27 cellular contexts compared by ENCODE assay signal in the genomic region with DNA sequence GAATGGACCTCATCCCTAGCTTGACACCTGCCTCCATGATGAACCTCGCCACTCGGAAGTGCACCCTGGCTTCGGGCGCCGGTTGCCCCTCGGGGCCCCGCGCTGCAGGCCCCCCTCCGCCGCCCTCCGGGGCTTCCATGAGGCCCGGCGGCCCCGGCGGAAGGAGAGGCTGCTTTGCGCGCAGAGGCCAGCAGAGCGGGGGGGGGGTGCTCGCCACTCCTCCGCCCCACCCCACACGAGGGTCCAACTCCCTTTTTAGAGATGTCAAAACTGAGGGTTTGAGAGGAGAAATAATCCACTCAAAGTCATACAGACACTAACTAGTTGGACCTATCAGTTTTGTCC. TPM values are rescaled to one million over a fixed set of nuclear protein-coding genes. Genes with fewer than 3 reads are reported as not detected.
DNase-seq lines count a peak whose midpoint lies in the region; ATAC-seq, FAIRE-seq and TF ChIP-seq lines count a peak whose summit lies in the region.
"Had no signal": no experiment of that assay in that cellular context is flagged by ENCODE, and none has a peak within 500 bp of the region (broad histone marks: within the 10 kb centered on the region; RNA-seq: fewer than 3 reads in every experiment).

No MANE protein-coding gene starts in this region.

- POLR2A ChIA-PET in CD4-positive, alpha-beta memory T cell (lab: Charles Lee; ENCODE audit: partially characterized antibody), result interaction anchor here (1.4 to 6.4 kb wide), 2 partner anchors 8 to 46 kb away, joined by 3 to 56 read pairs; a partner anchor contains a TSS
- POLR2A ChIA-PET in activated CD8-positive, alpha-beta T cell treated with anti-CD3 and anti-CD28 coated beads, Interleukin-2, amount 10 ng/mL, durations not matched to agents 7 days and 5 days (lab: Charles Lee), result no interaction called here

- ATAC-seq in T-helper 17 cell, result no peak
- no peak for ATAC-seq in naive B cell (ENCODE audit: low read depth in 2 of 2)
- ATAC-seq in sciatic nerve, result no peak
- ATAC-seq in activated CD8-positive, alpha-beta T cell treated with anti-CD3 and anti-CD28 coated beads, Interleukin-2, amount 10 ng/mL, durations not matched to agents 7 days and 5 days, result no peak
- ATAC-seq in HG03039 (IDR thresholded peaks at IDR 0.05; ENCODE audit: unreplicated experiment), result no peak
- ATAC-seq: HCT116, PC-3, Right ventricle myocardium inferior had no signal

- H3K9me3 ChIP-seq in CD4-positive, alpha-beta memory T cell (ENCODE audit: control insufficient read depth in 1 of 2, low read length in 2 of 2), result no peaks in the 10 kb centered on the region
- H3K9me3 ChIP-seq in T-helper 17 cell (ENCODE audit: control insufficient read depth, low read length, poor library complexity, severe bottlenecking) (no peaks in the 10 kb centered on the region), small intestine (ENCODE audit: control insufficient read depth, low read depth) (no peaks in the 10 kb centered on the region), prostate gland (no peaks in the 10 kb centered on the region)
- H3K9me3 ChIP-seq: SJSA1 had no signal

- CTCF ChIA-PET in CD4-positive, alpha-beta memory T cell (lab: Charles Lee; ENCODE audit: partially characterized antibody), result no interaction called here
- CTCF ChIA-PET in activated CD8-positive, alpha-beta T cell treated with anti-CD3 and anti-CD28 coated beads, Interleukin-2, amount 10 ng/mL, durations not matched to agents 7 days and 5 days (lab: Charles Lee), result no interaction called here

- peaks cover 0 to 1% of the 10 kb centered on the region in 2 donors for H3K27me3 Mint-ChIP-seq in CD4-positive, alpha-beta memory T cell
- H3K27me3 Mint-ChIP-seq in T-helper 17 cell, result no peaks in the 10 kb centered on the region
- no peaks in the 10 kb centered on the region for H3K27me3 Mint-ChIP-seq in naive B cell
- peaks cover 7% of the 10 kb centered on the region for H3K27me3 Mint-ChIP-seq in activated CD8-positive, alpha-beta T cell treated with anti-CD3 and anti-CD28 coated beads, Interleukin-2, amount 10 ng/mL, durations not matched to agents 7 days and 5 days (ENCODE audit: low read depth)

- H3K27ac ChIP-seq in CD4-positive, alpha-beta memory T cell (ENCODE audit: low read depth, low read length), result no peak overlapping the region
- no peak overlapping the region for H3K27ac ChIP-seq in small intestine (ENCODE audit: low read depth in 1 of 2, low read length in 1 of 2)
- no peak overlapping the region for H3K27ac ChIP-seq in prostate gland
- H3K27ac ChIP-seq: SJSA1 had no signal

- peaks cover 7% of the 10 kb centered on the region for H3K36me3 ChIP-seq in CD4-positive, alpha-beta memory T cell (ENCODE audit: insufficient read depth, low read length)
- peaks cover 0 to 5% of the 10 kb centered on the region in 2 donors for H3K36me3 ChIP-seq in small intestine (ENCODE audit: control insufficient read depth in 2 of 2, insufficient read depth in 2 of 2, low read length in 2 of 2)
- peaks cover 1 to 6% of the 10 kb centered on the region in 2 donors for H3K36me3 ChIP-seq in prostate gland

- WGBS in small intestine, 3 donors, result 93 to 94% (median 94%) methylated on average over 19 to 21 of the region's 21 CpGs
- 94% methylated on average over 21 of the region's 21 CpGs for WGBS in prostate gland

- H3K4me1 ChIP-seq in CD4-positive, alpha-beta memory T cell (ENCODE audit: insufficient read depth, low read length), result peaks cover 34% of the 10 kb centered on the region
- H3K4me1 ChIP-seq in small intestine (ENCODE audit: control insufficient read depth in 2 of 2, insufficient read depth in 1 of 2, low read depth in 1 of 2, low read length in 1 of 2) (no peaks in the 10 kb centered on the region), prostate gland (replicated peaks) (no peaks in the 10 kb centered on the region)

- H3K36me3 Mint-ChIP-seq in CD4-positive, alpha-beta memory T cell, result peaks cover 13 to 15% of the 10 kb centered on the region in 2 donors
- H3K36me3 Mint-ChIP-seq in T-helper 17 cell (ENCODE audit: low read depth), result no peaks in the 10 kb centered on the region
- H3K36me3 Mint-ChIP-seq in naive B cell, result peaks cover 0 to 7% of the 10 kb centered on the region in 2 donors
- peaks cover 4% of the 10 kb centered on the region for H3K36me3 Mint-ChIP-seq in activated CD8-positive, alpha-beta T cell treated with anti-CD3 and anti-CD28 coated beads, Interleukin-2, amount 10 ng/mL, durations not matched to agents 7 days and 5 days (ENCODE audit: low read depth)

- DNase-seq in CD4-positive, alpha-beta memory T cell, result no peak
- no peak for DNase-seq in T-helper 17 cell
- no peak for DNase-seq in naive B cell
- DNase-seq in sciatic nerve (ENCODE audit: low spot score), result peak; percentile 43
- DNase-seq in activated CD8-positive, alpha-beta T cell treated with anti-CD3 and anti-CD28 coated beads, Interleukin-2, amount 10 ng/mL, durations not matched to agents 7 days and 5 days, result no peak
- DNase-seq in small intestine, result no peak
- DNase-seq in prostate gland (ENCODE audit: low spot score), result no peak
- DNase-seq: CD8-positive, alpha-beta memory T cell; DMS 273 treated with DMSO at 0.1 percent for 48 hours; DMS79 treated with DMSO at 0.1 percent for 48 hours; GF-D8; KBM-7; MG63; NCI-H1694; NCI-H2029 treated with DMSO at 0.1 percent for 48 hours; NCI-H446 treated with DMSO at 0.1 percent for 48 hours; NCI-H526; NCI-H82; NK-92 treated with Interleukin-12 subunit alpha and Interleukin-12 subunit beta, amount 100 ng/mL, for 24 hours; PC-3 had no signal

- peak overlapping the region in 4 of 7 donors; percentile 57 to 100 (median 100) for H3K27ac Mint-ChIP-seq in CD4-positive, alpha-beta memory T cell
- peak overlapping the region; percentile 100 for H3K27ac Mint-ChIP-seq in T-helper 17 cell
- H3K27ac Mint-ChIP-seq in naive B cell, result peak overlapping the region in 4 of 6 donors; percentile 29 to 100 (median 83)
- H3K27ac Mint-ChIP-seq in activated CD8-positive, alpha-beta T cell treated with anti-CD3 and anti-CD28 coated beads, Interleukin-2, amount 10 ng/mL, durations not matched to agents 7 days and 5 days, result no peak overlapping the region

- peaks cover 30 to 49% (median 40%) of the 10 kb centered on the region in 4 donors for H3K4me1 Mint-ChIP-seq in CD4-positive, alpha-beta memory T cell
- peaks cover 22% of the 10 kb centered on the region for H3K4me1 Mint-ChIP-seq in T-helper 17 cell
- peaks cover 37 to 42% (median 40%) of the 10 kb centered on the region in 3 donors for H3K4me1 Mint-ChIP-seq in naive B cell
- H3K4me1 Mint-ChIP-seq in activated CD8-positive, alpha-beta T cell treated with anti-CD3 and anti-CD28 coated beads, Interleukin-2, amount 10 ng/mL, durations not matched to agents 7 days and 5 days (ENCODE audit: low read depth), result peaks cover 24% of the 10 kb centered on the region

- intact Hi-C loops in CD4-positive, alpha-beta memory T cell (cut with micrococcal nuclease), result no loop called here
- intact Hi-C loops in sciatic nerve (cut with DNase I) (loop anchor here (10.0 kb wide), 1 partner anchor 102 kb away; no protein-coding TSS in a partner anchor), prostate gland (cut with DNase I) (no loop called here)

- H3K4me3 Mint-ChIP-seq in CD4-positive, alpha-beta memory T cell, result no peak overlapping the region
- H3K4me3 Mint-ChIP-seq in T-helper 17 cell, result no peak overlapping the region
- H3K4me3 Mint-ChIP-seq in naive B cell, result peak overlapping the region in 2 of 8 donors; percentile 54 to 61
- H3K4me3 Mint-ChIP-seq in activated CD8-positive, alpha-beta T cell treated with anti-CD3 and anti-CD28 coated beads, Interleukin-2, amount 10 ng/mL, durations not matched to agents 7 days and 5 days, result no peak overlapping the region

- no peak for FAIRE-seq in small intestine (lab: Jason Lieb, UNC)
- FAIRE-seq: GM12891, GM19239, HTR-8/SVneo had no signal

- TF ChIP-seq CTCF in prostate gland (IDR thresholded peaks at IDR 0.05), result no peak

- no peaks in the 10 kb centered on the region for H3K27me3 ChIP-seq in CD4-positive, alpha-beta memory T cell (ENCODE audit: insufficient read depth, low read length)
- H3K27me3 ChIP-seq in small intestine (ENCODE audit: control insufficient read depth in 2 of 2, insufficient read depth in 2 of 2, low read length in 2 of 2) (no peaks in the 10 kb centered on the region), prostate gland (replicated peaks; ENCODE audit: insufficient read depth) (no peaks in the 10 kb centered on the region)
- H3K27me3 ChIP-seq: MG63, SJSA1 had no signal

- H3K9me3 Mint-ChIP-seq in CD4-positive, alpha-beta memory T cell, result peaks cover 0 to 22% (median 11%) of the 10 kb centered on the region in 8 donors
- H3K9me3 Mint-ChIP-seq in naive B cell, result peaks cover 0 to 2% (median 0%) of the 10 kb centered on the region in 7 donors
- H3K9me3 Mint-ChIP-seq in activated CD8-positive, alpha-beta T cell treated with anti-CD3 and anti-CD28 coated beads, Interleukin-2, amount 10 ng/mL, durations not matched to agents 7 days and 5 days (ENCODE audit: insufficient read depth), result no peaks in the 10 kb centered on the region

- no peak for TF ChIP-seq POLR2A in prostate gland (IDR thresholded peaks at IDR 0.05)

- no peak overlapping the region for H3K4me3 ChIP-seq in CD4-positive, alpha-beta memory T cell (ENCODE audit: low read length in 2 of 2)
- H3K4me3 ChIP-seq in small intestine (ENCODE audit: low read depth in 1 of 2, low read length in 2 of 2) (no peak overlapping the region), prostate gland (no peak overlapping the region)
- H3K4me3 ChIP-seq: MG63, SJSA1 had no signal

RNA-seq across cellular contexts. Expression of a gene that starts 7.9 kb away (rescaled TPM):
- total RNA-seq in CD4-positive, alpha-beta memory T cell, result 10 to 100 TPM; 18.0 to 18.8 TPM
- polyA plus RNA-seq in CD4-positive, alpha-beta memory T cell, result 100 to 1,000 TPM; 297 to 879 TPM
- 1,000 to 10,000 TPM; 1,522 to 2,429 TPM for total RNA-seq in T-helper 17 cell
- 1,000 to 10,000 TPM; 1,129 to 3,568 (median 2,122) TPM for polyA plus RNA-seq in naive B cell (ENCODE audit: low read depth in 6 of 6)
- 296 TPM for total RNA-seq in sciatic nerve
- total RNA-seq in activated CD8-positive, alpha-beta T cell treated with anti-CD3 and anti-CD28 coated beads, Interleukin-2, amount 10 ng/mL, durations not matched to agents 7 days and 5 days, result 10 to 100 TPM; 55.6 to 56.6 TPM
- 100 to 1,000 TPM in 1 of 3 donors, 10 to 100 TPM in 2; 64.4 to 216 (median 65.4) TPM for polyA plus RNA-seq in small intestine
- 100 to 1,000 TPM; 559 to 659 TPM for total RNA-seq in prostate gland
